Comparison of ENCODE assay signal across 6 cellular contexts in the genomic region with DNA sequence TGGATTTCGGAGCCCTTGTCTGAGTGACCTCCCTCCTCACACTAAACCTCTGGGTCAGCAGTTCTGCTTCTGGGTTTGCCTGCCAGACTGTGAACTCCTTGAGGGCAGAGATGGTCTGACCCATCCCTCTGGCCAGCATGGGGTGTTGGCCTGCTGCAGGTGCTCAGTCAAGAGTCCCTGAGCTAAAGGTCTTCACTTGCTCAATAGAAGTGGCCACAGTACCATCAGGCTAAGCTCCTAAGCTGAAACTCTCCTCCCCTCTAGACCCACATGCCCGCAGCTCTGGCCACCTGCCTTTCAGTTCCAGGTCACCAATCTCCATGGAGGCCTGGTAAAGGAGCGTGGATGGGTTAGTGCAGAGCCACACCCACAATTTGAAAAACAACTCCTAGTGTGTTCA.
"Had no signal": no experiment of that assay in that cellular context is flagged by ENCODE, and none has a peak within 500 bp of the region (broad histone marks: within the 10 kb centered on the region; RNA-seq: fewer than 3 reads in every experiment).

No MANE protein-coding gene starts in this region.

- H3K27ac ChIP-seq: GM23248 had no signal

- ATAC-seq: K562 had no signal

- H3K4me3 ChIP-seq: GM23248, K562 had no signal

- H2AFZ ChIP-seq: GM23248 had no signal

- H3K9ac ChIP-seq: GM23248 had no signal

- DNase-seq: GM23248, GOT3, H7, HCEC 1CT, IMR-90 had no signal
